ENCODE assay signal across 1 cellular context in the genomic region with DNA sequence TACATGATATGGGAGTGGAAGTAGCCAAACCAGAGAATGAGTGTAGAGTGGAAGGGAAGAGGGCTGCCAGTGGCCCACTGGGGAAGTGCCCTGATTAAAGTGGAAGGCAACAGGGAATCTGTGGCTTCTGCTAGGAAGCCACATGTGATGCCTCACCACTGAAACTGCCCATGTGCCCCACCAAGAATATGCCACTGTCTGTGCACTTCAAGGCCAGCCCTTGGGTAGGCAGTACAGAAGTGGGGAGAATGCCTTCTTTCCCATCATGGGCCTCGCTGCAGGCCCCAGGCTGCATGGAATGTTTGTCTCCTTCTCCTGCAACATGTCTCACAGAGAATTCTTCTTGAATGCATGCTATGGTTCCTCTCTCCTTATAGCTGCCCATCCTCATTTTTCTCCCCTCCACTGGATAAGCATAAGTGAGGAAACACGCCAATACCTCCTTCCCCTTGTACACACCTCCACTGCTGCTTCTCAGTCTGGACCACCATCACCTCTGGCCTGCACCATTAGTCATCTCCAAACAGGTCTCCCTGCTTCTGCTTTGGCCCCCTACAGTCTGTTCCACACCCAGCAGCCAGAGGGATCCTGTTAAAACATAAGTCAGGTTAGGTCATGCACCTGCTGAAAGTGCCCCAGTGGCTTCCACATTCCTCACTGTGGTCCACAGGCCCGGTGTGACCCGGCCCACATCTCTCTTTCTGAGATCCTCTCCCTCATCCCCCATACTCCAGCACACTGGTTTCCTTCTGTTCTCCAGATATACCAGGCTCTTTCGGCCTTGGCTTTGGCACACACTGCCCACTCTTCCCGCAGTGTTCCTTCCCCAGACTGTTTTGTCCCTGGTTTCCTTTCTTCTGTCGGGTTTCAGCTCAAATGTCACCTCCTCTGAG.
TF ChIP-seq lines count a peak whose summit lies in the region.

No MANE protein-coding gene starts in this region.

TF ChIP-seq in GM12878, 131 proteins besides CTCF, POLR2A, EP300 and RAD21 (continued from another document):
- TF ChIP-seq, protein P1, sequence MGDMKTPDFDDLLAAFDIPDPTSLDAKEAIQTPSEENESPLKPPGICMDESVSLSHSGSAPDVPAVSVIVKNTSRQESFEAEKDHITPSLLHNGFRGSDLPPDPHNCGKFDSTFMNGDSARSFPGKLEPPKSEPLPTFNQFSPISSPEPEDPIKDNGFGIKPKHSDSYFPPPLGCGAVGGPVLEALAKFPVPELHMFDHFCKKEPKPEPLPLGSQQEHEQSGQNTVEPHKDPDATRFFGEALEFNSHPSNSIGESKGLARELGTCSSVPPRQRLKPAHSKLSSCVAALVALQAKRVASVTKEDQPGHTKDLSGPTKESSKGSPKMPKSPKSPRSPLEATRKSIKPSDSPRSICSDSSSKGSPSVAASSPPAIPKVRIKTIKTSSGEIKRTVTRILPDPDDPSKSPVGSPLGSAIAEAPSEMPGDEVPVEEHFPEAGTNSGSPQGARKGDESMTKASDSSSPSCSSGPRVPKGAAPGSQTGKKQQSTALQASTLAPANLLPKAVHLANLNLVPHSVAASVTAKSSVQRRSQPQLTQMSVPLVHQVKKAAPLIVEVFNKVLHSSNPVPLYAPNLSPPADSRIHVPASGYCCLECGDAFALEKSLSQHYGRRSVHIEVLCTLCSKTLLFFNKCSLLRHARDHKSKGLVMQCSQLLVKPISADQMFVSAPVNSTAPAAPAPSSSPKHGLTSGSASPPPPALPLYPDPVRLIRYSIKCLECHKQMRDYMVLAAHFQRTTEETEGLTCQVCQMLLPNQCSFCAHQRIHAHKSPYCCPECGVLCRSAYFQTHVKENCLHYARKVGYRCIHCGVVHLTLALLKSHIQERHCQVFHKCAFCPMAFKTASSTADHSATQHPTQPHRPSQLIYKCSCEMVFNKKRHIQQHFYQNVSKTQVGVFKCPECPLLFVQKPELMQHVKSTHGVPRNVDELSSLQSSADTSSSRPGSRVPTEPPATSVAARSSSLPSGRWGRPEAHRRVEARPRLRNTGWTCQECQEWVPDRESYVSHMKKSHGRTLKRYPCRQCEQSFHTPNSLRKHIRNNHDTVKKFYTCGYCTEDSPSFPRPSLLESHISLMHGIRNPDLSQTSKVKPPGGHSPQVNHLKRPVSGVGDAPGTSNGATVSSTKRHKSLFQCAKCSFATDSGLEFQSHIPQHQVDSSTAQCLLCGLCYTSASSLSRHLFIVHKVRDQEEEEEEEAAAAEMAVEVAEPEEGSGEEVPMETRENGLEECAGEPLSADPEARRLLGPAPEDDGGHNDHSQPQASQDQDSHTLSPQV (IDR thresholded peaks at IDR 0.05): no peak
- no peak for TF ChIP-seq IRF4 (IDR thresholded peaks at IDR 0.05; ENCODE audit: low read depth, low read length)
- no peak for TF ChIP-seq LARP7 (IDR thresholded peaks at IDR 0.05)
- no peak for TF ChIP-seq ZNF24 (IDR thresholded peaks at IDR 0.05)
- TF ChIP-seq STAT1 (conservative IDR thresholded peaks at IDR 0.05): no peak
- TF ChIP-seq HDGF (IDR thresholded peaks at IDR 0.05): no peak
- no peak for TF ChIP-seq SUPT20H (IDR thresholded peaks at IDR 0.05; ENCODE audit: borderline replicate concordance, control insufficient read depth, low read depth, low read length)
- TF ChIP-seq, protein P2, sequence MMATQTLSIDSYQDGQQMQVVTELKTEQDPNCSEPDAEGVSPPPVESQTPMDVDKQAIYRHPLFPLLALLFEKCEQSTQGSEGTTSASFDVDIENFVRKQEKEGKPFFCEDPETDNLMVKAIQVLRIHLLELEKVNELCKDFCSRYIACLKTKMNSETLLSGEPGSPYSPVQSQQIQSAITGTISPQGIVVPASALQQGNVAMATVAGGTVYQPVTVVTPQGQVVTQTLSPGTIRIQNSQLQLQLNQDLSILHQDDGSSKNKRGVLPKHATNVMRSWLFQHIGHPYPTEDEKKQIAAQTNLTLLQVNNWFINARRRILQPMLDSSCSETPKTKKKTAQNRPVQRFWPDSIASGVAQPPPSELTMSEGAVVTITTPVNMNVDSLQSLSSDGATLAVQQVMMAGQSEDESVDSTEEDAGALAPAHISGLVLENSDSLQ (IDR thresholded peaks at IDR 0.05): no peak
- no peak for TF ChIP-seq SIX5 (IDR thresholded peaks at IDR 0.05; ENCODE audit: low read depth, low read length, severe bottlenecking)
- TF ChIP-seq, protein P3, sequence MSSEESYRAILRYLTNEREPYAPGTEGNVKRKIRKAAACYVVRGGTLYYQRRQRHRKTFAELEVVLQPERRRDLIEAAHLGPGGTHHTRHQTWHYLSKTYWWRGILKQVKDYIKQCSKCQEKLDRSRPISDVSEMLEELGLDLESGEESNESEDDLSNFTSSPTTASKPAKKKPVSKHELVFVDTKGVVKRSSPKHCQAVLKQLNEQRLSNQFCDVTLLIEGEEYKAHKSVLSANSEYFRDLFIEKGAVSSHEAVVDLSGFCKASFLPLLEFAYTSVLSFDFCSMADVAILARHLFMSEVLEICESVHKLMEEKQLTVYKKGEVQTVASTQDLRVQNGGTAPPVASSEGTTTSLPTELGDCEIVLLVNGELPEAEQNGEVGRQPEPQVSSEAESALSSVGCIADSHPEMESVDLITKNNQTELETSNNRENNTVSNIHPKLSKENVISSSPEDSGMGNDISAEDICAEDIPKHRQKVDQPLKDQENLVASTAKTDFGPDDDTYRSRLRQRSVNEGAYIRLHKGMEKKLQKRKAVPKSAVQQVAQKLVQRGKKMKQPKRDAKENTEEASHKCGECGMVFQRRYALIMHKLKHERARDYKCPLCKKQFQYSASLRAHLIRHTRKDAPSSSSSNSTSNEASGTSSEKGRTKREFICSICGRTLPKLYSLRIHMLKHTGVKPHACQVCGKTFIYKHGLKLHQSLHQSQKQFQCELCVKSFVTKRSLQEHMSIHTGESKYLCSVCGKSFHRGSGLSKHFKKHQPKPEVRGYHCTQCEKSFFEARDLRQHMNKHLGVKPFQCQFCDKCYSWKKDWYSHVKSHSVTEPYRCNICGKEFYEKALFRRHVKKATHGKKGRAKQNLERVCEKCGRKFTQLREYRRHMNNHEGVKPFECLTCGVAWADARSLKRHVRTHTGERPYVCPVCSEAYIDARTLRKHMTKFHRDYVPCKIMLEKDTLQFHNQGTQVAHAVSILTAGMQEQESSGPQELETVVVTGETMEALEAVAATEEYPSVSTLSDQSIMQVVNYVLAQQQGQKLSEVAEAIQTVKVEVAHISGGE (CRISPR knock-in tag; IDR thresholded peaks at IDR 0.05): no peak
- TF ChIP-seq, protein P4, sequence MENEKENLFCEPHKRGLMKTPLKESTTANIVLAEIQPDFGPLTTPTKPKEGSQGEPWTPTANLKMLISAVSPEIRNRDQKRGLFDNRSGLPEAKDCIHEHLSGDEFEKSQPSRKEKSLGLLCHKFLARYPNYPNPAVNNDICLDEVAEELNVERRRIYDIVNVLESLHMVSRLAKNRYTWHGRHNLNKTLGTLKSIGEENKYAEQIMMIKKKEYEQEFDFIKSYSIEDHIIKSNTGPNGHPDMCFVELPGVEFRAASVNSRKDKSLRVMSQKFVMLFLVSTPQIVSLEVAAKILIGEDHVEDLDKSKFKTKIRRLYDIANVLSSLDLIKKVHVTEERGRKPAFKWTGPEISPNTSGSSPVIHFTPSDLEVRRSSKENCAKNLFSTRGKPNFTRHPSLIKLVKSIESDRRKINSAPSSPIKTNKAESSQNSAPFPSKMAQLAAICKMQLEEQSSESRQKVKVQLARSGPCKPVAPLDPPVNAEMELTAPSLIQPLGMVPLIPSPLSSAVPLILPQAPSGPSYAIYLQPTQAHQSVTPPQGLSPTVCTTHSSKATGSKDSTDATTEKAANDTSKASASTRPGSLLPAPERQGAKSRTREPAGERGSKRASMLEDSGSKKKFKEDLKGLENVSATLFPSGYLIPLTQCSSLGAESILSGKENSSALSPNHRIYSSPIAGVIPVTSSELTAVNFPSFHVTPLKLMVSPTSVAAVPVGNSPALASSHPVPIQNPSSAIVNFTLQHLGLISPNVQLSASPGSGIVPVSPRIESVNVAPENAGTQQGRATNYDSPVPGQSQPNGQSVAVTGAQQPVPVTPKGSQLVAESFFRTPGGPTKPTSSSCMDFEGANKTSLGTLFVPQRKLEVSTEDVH (IDR thresholded peaks at IDR 0.05; ENCODE audit: low read depth, partially characterized antibody): no peak
- TF ChIP-seq SREBF1 (IDR thresholded peaks at IDR 0.05; ENCODE audit: low read length): no peak
- TF ChIP-seq TAF1 (IDR thresholded peaks at IDR 0.05; ENCODE audit: borderline replicate concordance, low read depth, low read length): no peak
- no peak for TF ChIP-seq KDM1A (IDR thresholded peaks at IDR 0.05; ENCODE audit: borderline replicate concordance)
- no peak for TF ChIP-seq RELA (IDR thresholded peaks at IDR 0.05; ENCODE audit: borderline replicate concordance, partially characterized antibody)
- TF ChIP-seq, protein P5, sequence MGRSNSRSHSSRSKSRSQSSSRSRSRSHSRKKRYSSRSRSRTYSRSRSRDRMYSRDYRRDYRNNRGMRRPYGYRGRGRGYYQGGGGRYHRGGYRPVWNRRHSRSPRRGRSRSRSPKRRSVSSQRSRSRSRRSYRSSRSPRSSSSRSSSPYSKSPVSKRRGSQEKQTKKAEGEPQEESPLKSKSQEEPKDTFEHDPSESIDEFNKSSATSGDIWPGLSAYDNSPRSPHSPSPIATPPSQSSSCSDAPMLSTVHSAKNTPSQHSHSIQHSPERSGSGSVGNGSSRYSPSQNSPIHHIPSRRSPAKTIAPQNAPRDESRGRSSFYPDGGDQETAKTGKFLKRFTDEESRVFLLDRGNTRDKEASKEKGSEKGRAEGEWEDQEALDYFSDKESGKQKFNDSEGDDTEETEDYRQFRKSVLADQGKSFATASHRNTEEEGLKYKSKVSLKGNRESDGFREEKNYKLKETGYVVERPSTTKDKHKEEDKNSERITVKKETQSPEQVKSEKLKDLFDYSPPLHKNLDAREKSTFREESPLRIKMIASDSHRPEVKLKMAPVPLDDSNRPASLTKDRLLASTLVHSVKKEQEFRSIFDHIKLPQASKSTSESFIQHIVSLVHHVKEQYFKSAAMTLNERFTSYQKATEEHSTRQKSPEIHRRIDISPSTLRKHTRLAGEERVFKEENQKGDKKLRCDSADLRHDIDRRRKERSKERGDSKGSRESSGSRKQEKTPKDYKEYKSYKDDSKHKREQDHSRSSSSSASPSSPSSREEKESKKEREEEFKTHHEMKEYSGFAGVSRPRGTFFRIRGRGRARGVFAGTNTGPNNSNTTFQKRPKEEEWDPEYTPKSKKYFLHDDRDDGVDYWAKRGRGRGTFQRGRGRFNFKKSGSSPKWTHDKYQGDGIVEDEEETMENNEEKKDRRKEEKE (IDR thresholded peaks at IDR 0.05): no peak
- no peak for TF ChIP-seq ZZZ3 (IDR thresholded peaks at IDR 0.05; ENCODE audit: control insufficient read depth, insufficient read length, low read depth)
- no peak for TF ChIP-seq PAX8 (IDR thresholded peaks at IDR 0.05)
- TF ChIP-seq, protein P6, sequence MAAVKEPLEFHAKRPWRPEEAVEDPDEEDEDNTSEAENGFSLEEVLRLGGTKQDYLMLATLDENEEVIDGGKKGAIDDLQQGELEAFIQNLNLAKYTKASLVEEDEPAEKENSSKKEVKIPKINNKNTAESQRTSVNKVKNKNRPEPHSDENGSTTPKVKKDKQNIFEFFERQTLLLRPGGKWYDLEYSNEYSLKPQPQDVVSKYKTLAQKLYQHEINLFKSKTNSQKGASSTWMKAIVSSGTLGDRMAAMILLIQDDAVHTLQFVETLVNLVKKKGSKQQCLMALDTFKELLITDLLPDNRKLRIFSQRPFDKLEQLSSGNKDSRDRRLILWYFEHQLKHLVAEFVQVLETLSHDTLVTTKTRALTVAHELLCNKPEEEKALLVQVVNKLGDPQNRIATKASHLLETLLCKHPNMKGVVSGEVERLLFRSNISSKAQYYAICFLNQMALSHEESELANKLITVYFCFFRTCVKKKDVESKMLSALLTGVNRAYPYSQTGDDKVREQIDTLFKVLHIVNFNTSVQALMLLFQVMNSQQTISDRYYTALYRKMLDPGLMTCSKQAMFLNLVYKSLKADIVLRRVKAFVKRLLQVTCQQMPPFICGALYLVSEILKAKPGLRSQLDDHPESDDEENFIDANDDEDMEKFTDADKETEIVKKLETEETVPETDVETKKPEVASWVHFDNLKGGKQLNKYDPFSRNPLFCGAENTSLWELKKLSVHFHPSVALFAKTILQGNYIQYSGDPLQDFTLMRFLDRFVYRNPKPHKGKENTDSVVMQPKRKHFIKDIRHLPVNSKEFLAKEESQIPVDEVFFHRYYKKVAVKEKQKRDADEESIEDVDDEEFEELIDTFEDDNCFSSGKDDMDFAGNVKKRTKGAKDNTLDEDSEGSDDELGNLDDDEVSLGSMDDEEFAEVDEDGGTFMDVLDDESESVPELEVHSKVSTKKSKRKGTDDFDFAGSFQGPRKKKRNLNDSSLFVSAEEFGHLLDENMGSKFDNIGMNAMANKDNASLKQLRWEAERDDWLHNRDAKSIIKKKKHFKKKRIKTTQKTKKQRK (IDR thresholded peaks at IDR 0.05; ENCODE audit: low read depth, low read length): no peak
